ENCODE assay signal across 8 cellular contexts in the genomic region with DNA sequence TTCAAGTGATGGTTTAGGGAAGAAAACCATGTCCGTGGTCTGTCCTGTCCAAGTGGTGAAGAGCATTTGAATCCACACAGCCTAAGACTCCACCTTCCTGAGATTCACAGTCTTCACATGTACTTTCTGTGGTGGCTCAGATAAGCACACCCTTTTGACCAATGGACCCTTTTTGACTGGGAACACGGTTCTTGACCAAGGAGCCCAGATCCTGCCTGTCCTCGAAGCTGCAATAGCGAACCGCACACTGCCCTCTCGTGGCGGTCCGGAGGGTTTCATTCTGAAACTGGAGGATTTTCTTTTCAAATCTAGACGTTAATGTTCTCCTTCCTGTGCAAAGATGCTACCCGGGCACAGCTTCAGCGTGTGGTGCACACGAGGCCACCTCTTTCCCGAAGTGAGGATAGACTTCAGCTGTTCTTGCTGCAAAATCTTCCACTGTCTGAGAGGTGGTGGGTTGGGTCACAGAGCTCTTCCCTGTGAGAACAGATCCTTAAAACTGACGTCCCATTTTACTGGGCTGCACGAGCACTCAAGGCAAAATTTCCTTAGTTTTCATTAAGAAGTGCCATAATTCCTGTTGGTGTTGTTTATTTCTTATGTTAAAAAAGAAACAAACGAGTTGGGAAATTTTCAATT.
DNase-seq lines count a peak whose midpoint lies in the region; ATAC-seq and TF ChIP-seq lines count a peak whose summit lies in the region.

No MANE protein-coding gene starts in this region.

- H3K9me3 Mint-ChIP-seq in Calu3 (ENCODE audit: low read depth, unreplicated experiment) (no peaks in the 10 kb centered on the region), memory B cell (no peaks in the 10 kb centered on the region)

- no peak overlapping the region for H3K4me3 Mint-ChIP-seq in Calu3 (ENCODE audit: low read depth, unreplicated experiment)
- H3K4me3 Mint-ChIP-seq in memory B cell: no peak overlapping the region

- peak; percentile 81 for TF ChIP-seq CTCF in Calu3 (IDR thresholded peaks at IDR 0.05; ENCODE audit: unreplicated experiment)

- H3K36me3 Mint-ChIP-seq in Calu3 (ENCODE audit: insufficient read depth, unreplicated experiment) (peaks cover 34% of the 10 kb centered on the region), memory B cell (peaks cover 7% of the 10 kb centered on the region)

- no TSS peak for BruUV-seq in Calu3 (replicated peaks; lab: Mats Ljungman, UMichigan)

- intact Hi-C loops in Calu3 (cut with micrococcal nuclease; ENCODE audit: unreplicated experiment): loop anchor here (2.0 kb wide), 1 partner anchor 89 kb away; no protein-coding TSS in a partner anchor

- peak; percentile 45 for ATAC-seq in HG03108 (IDR thresholded peaks at IDR 0.05; ENCODE audit: unreplicated experiment)
- peak; percentile 62 for ATAC-seq in memory B cell (ENCODE audit: low read depth)
- no peak for ATAC-seq in HG02623 (IDR thresholded peaks at IDR 0.05; ENCODE audit: unreplicated experiment)

- CTCF ChIA-PET in Calu3 (lab: Charles Lee): interaction anchor here (0.6 to 1.7 kb wide), 9 partner anchors 11 to 1255 kb away, joined by 3 to 8 read pairs (median 4); no protein-coding TSS in a partner anchor

- H3K27ac Mint-ChIP-seq in Calu3 (ENCODE audit: unreplicated experiment) (no peak overlapping the region), memory B cell (no peak overlapping the region)

- DNase-seq in Calu3 (peak; percentile 74), NOMO-1 (lab: John Stamatoyannopoulos, UW; ENCODE audit: unreplicated experiment in 2 of 2) (peak; percentile 47 to 51), memory B cell (ENCODE audit: low spot score in 2 of 2) (peak; percentile 51)
- DNase-seq in activated CD8-positive, alpha-beta memory T cell treated with anti-CD3 and anti-CD28 coated beads for 24 hours: peak; percentile 88
- DNase-seq in effector CD8-positive, alpha-beta T cell (lab: John Stamatoyannopoulos, UW): peak; percentile 29
- DNase-seq in stimulated activated CD8-positive, alpha-beta memory T cell treated with anti-CD3 and anti-CD28 coated beads, Interleukin-15, amount 100 ng/mL, for 48 hours (ENCODE audit: low read depth in 2 of 2): peak; percentile 28 to 53

- no peaks in the 10 kb centered on the region for H3K27me3 Mint-ChIP-seq in Calu3 (ENCODE audit: unreplicated experiment)
- no peaks in the 10 kb centered on the region for H3K27me3 Mint-ChIP-seq in memory B cell

- H3K4me1 Mint-ChIP-seq in Calu3 (ENCODE audit: low read depth, unreplicated experiment) (peaks cover 37% of the 10 kb centered on the region), memory B cell (peaks cover 2% of the 10 kb centered on the region)

Comparison
In these comparisons a context has a peak if more than half of its experiments do, and no peak if none do; other contexts are left out.
1. DNase-seq: peak in every context shown above with its lines; median percentile 88 in activated CD8-positive, alpha-beta memory T cell treated with anti-CD3 and anti-CD28 coated beads for 24 hours; 74 in Calu3; 51 in memory B cell; 49 in NOMO-1; 40 in stimulated activated CD8-positive, alpha-beta memory T cell treated with anti-CD3 and anti-CD28 coated beads, Interleukin-15, amount 100 ng/mL, for 48 hours; 29 in effector CD8-positive, alpha-beta T cell.